Comparison of ENCODE assay signal across 8 cellular contexts in the genomic region with DNA sequence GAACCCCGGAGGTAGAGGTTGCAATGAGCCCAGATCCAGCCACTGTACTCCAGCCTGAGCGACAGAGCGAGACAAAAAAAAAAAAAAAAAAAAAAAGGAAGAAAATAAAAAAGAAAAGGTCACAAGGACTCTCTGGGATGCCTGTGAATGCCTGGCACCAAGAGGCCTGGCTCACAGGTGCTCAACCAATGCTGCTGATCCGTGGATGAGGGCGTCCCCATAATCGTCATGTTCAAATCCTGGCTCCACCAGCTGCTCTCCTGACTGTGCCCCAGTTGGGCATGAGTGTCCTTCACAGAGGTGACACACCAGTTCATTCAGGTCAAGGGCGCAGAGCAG. TPM values are rescaled to one million over a fixed set of nuclear protein-coding genes. Genes with fewer than 3 reads are reported as not detected.
DNase-seq lines count a peak whose midpoint lies in the region; ATAC-seq and TF ChIP-seq lines count a peak whose summit lies in the region.

No MANE protein-coding gene starts in this region.

- H3K27me3 Mint-ChIP-seq in activated naive CD8-positive, alpha-beta T cell treated with anti-CD3 and anti-CD28 coated beads, Interleukin-2, amount 10 ng/mL, durations not matched to agents 7 days and 5 days = peaks cover 6% of the 10 kb centered on the region
- H3K27me3 Mint-ChIP-seq in type B pancreatic cell = no peaks in the 10 kb centered on the region

- WGBS in heart right ventricle, 2 donors = 50 to 52% methylated on average over 7 of the region's 7 CpGs

- H3K4me1 Mint-ChIP-seq in activated naive CD8-positive, alpha-beta T cell treated with anti-CD3 and anti-CD28 coated beads, Interleukin-2, amount 10 ng/mL, durations not matched to agents 7 days and 5 days = peaks cover 16% of the 10 kb centered on the region
- H3K4me1 Mint-ChIP-seq in type B pancreatic cell (ENCODE audit: unreplicated experiment) = no peaks in the 10 kb centered on the region

- H3K9me3 Mint-ChIP-seq in activated naive CD8-positive, alpha-beta T cell treated with anti-CD3 and anti-CD28 coated beads, Interleukin-2, amount 10 ng/mL, durations not matched to agents 7 days and 5 days = no peaks in the 10 kb centered on the region
- no peaks in the 10 kb centered on the region for H3K9me3 Mint-ChIP-seq in type B pancreatic cell

- peaks cover 32 to 63% (median 49%) of the 10 kb centered on the region in 9 donors for H3K4me1 ChIP-seq in heart right ventricle
- peaks cover 51% of the 10 kb centered on the region for H3K4me1 ChIP-seq in lower lobe of right lung

- peaks cover 0 to 11% (median under 1%) of the 10 kb centered on the region in 9 donors for H3K36me3 ChIP-seq in heart right ventricle
- H3K36me3 ChIP-seq in lower lobe of right lung = peaks cover 4% of the 10 kb centered on the region

- ATAC-seq in heart right ventricle (no peak), left cardiac atrium (no peak), lower lobe of right lung (no peak)
- ATAC-seq in activated naive CD8-positive, alpha-beta T cell treated with anti-CD3 and anti-CD28 coated beads, Interleukin-2, amount 10 ng/mL, durations not matched to agents 7 days and 5 days (ENCODE audit: low read depth) = no peak

- no peaks in the 10 kb centered on the region for H3K9me3 ChIP-seq in heart right ventricle
- no peaks in the 10 kb centered on the region for H3K9me3 ChIP-seq in lower lobe of right lung

- peak overlapping the region; percentile 83 for H3K4me3 Mint-ChIP-seq in activated naive CD8-positive, alpha-beta T cell treated with anti-CD3 and anti-CD28 coated beads, Interleukin-2, amount 10 ng/mL, durations not matched to agents 7 days and 5 days
- peak overlapping the region; percentile 85 for H3K4me3 Mint-ChIP-seq in type B pancreatic cell

- intact Hi-C loops in heart right ventricle (cut with DNase I) = loop anchor here in 6 of 10 donors (1.0 to 5.0 kb wide), 6 partner anchors 36 to 53 kb away; partner anchors contain the start of genes EWSR1 (in 3 of the 6) and RHBDD3 (in 2 of the 6)
- intact Hi-C loops in left cardiac atrium (cut with DNase I) = loop anchor here in 1 of 2 donors (5.0 kb wide), 2 partner anchors 34 to 51 kb away; no protein-coding TSS in a partner anchor
- intact Hi-C loops in lower lobe of right lung (cut with DNase I) = no loop called here

- H3K36me3 Mint-ChIP-seq in activated naive CD8-positive, alpha-beta T cell treated with anti-CD3 and anti-CD28 coated beads, Interleukin-2, amount 10 ng/mL, durations not matched to agents 7 days and 5 days = peaks cover under 1% of the 10 kb centered on the region
- peaks cover 4% of the 10 kb centered on the region for H3K36me3 Mint-ChIP-seq in type B pancreatic cell

- no peak for TF ChIP-seq CTCF in heart right ventricle (IDR thresholded peaks at IDR 0.05)
- no peak for TF ChIP-seq CTCF in lower lobe of right lung (IDR thresholded peaks at IDR 0.05)
- TF ChIP-seq CTCF in type B pancreatic cell (conservative IDR thresholded peaks at IDR 0.05) = no peak

- no peak for DNase-seq in heart right ventricle
- DNase-seq in left cardiac atrium = no peak
- no peak for DNase-seq in activated naive CD8-positive, alpha-beta T cell treated with anti-CD3 and anti-CD28 coated beads, Interleukin-2, amount 10 ng/mL, durations not matched to agents 7 days and 5 days
- DNase-seq in lower lobe of right lung = no peak
- DNase-seq in type B pancreatic cell (ENCODE audit: extremely low spot score, unreplicated experiment) = no peak
- no peak for DNase-seq in NCI-H2081 treated with DMSO at 0.1 percent for 48 hours (lab: John Stamatoyannopoulos, UW)
- DNase-seq in HCEC 1CT = no peak
- no peak for DNase-seq in SKM-1 (lab: John Stamatoyannopoulos, UW; ENCODE audit: unreplicated experiment)

- H3K4me3 ChIP-seq in heart right ventricle (peak overlapping the region in 9 of 10 donors; percentile 70 to 98 (median 93)), lower lobe of right lung (peak overlapping the region; percentile 91)

- no peaks in the 10 kb centered on the region for H3K27me3 ChIP-seq in heart right ventricle
- H3K27me3 ChIP-seq in lower lobe of right lung (ENCODE audit: low read depth) = no peaks in the 10 kb centered on the region

- H3K27ac Mint-ChIP-seq in activated naive CD8-positive, alpha-beta T cell treated with anti-CD3 and anti-CD28 coated beads, Interleukin-2, amount 10 ng/mL, durations not matched to agents 7 days and 5 days = no peak overlapping the region
- H3K27ac Mint-ChIP-seq in type B pancreatic cell = peak overlapping the region; percentile 81

- H3K27ac ChIP-seq in heart right ventricle (peak overlapping the region; percentile 90 to 98 (median 94)), lower lobe of right lung (peak overlapping the region; percentile 90)

- POLR2A ChIA-PET in activated naive CD8-positive, alpha-beta T cell treated with anti-CD3 and anti-CD28 coated beads, Interleukin-2, amount 10 ng/mL, durations not matched to agents 7 days and 5 days (lab: Charles Lee) = interaction anchor here (1.0 to 1.9 kb wide), 3 partner anchors 12 to 38 kb away, joined by 3 to 5 read pairs (median 3); partner anchors contain the start of genes EWSR1 and RHBDD3

RNA-seq across cellular contexts. Expression of gene GAS2L1, which starts 0.6 kb away (rescaled TPM):
- total RNA-seq in heart right ventricle (10 to 100 TPM; 10.9 to 35.4 (median 13.6) TPM), left cardiac atrium (10 to 100 TPM; 20.1 to 25.2 TPM), lower lobe of right lung (29.9 TPM), type B pancreatic cell (ENCODE audit: low replicate concordance) (13.5 and 17.2 TPM in 2 replicates)
- 10 to 100 TPM; 29.6 to 45.0 TPM for polyA plus RNA-seq in heart right ventricle
- total RNA-seq in activated naive CD8-positive, alpha-beta T cell treated with anti-CD3 and anti-CD28 coated beads, Interleukin-2, amount 10 ng/mL, durations not matched to agents 7 days and 5 days = 1 to 10 TPM; 8.1 to 9.3 TPM

RNA-seq across cellular contexts. Expression of gene RASL10A, which starts 9.7 kb away (rescaled TPM):
- total RNA-seq in heart right ventricle (1 to 10 TPM in 8 of 10 donors, under 1 TPM in 2; 0.87 to 4.3 (median 1.6) TPM), left cardiac atrium (1 to 10 TPM; 1.0 to 3.1 TPM), lower lobe of right lung (0.83 TPM), type B pancreatic cell (ENCODE audit: low replicate concordance) (0.62 and 1.5 TPM in 2 replicates)
- polyA plus RNA-seq in heart right ventricle = 1 to 10 TPM; 3.1 to 3.8 TPM
- total RNA-seq in activated naive CD8-positive, alpha-beta T cell treated with anti-CD3 and anti-CD28 coated beads, Interleukin-2, amount 10 ng/mL, durations not matched to agents 7 days and 5 days = 1 to 10 TPM in 1 of 2 experiments, under 1 TPM in 1; 0.80 to 1.1 TPM

RNA-seq across cellular contexts. Expression of gene EWSR1, which starts 37.7 kb away (rescaled TPM):
- total RNA-seq in heart right ventricle (100 to 1,000 TPM; 131 to 153 (median 139) TPM), left cardiac atrium (100 to 1,000 TPM; 109 to 175 TPM), lower lobe of right lung (159 TPM), type B pancreatic cell (ENCODE audit: low replicate concordance) (244 and 347 TPM in 2 replicates)
- 100 to 1,000 TPM; 105 to 115 TPM for polyA plus RNA-seq in heart right ventricle
- 100 to 1,000 TPM; 284 to 302 TPM for total RNA-seq in activated naive CD8-positive, alpha-beta T cell treated with anti-CD3 and anti-CD28 coated beads, Interleukin-2, amount 10 ng/mL, durations not matched to agents 7 days and 5 days

RNA-seq across cellular contexts. Expression of gene RHBDD3, which starts 38.0 kb away (rescaled TPM):
- 10 to 100 TPM in 9 of 10 donors, 1 to 10 TPM in 1; 7.0 to 18.0 (median 12.2) TPM for total RNA-seq in heart right ventricle
- 10 to 100 TPM; 17.3 to 25.8 TPM for polyA plus RNA-seq in heart right ventricle
- total RNA-seq in left cardiac atrium = 10 to 100 TPM; 15.6 to 19.0 TPM
- total RNA-seq in activated naive CD8-positive, alpha-beta T cell treated with anti-CD3 and anti-CD28 coated beads, Interleukin-2, amount 10 ng/mL, durations not matched to agents 7 days and 5 days = 10 to 100 TPM; 27.5 to 30.1 TPM
- 16.4 TPM for total RNA-seq in lower lobe of right lung
- 33.9 and 59.2 TPM in 2 replicates for total RNA-seq in type B pancreatic cell (ENCODE audit: low replicate concordance)
